Comparison of ENCODE assay signal across 8 cellular contexts in the genomic region with DNA sequence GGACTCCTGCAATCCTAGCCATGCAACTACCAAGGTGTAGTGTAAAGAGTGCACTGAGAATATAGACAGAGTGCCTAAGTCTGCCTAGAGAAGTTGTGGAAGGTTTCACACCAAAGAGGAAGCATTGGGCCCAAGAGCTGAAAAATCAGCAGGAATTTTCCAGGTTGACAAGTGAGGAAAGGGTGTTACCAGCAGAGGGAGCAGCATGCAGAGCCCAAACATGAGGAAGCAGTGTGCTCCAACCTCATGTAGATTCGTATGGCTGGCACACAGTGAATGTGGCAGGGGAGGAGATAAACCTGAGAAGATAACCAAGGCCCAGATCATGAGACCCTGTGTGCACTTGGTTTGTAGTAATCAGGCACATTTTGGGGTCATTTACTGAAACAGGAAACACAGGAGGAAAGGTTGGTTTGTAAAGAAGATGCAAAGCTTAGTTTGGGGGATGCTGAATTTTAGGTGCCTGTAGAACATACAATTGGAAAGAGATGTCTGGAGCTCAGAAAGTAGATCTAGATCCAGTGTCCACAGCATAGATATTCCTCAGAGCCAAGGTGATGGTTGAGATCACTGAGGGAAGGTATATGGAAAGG. TPM values are rescaled to one million over a fixed set of nuclear protein-coding genes. Genes with fewer than 3 reads are reported as not detected.
DNase-seq lines count a peak whose midpoint lies in the region; ATAC-seq and TF ChIP-seq lines count a peak whose summit lies in the region.

No MANE protein-coding gene starts in this region.

- WGBS in right lobe of liver (ENCODE audit: insufficient coverage, low coverage, low lambda C conversion rate, missing lambda C conversion rate) = 0% methylated on average over 1 of the region's 1 CpG
- 5% methylated on average over 1 of the region's 1 CpG for WGBS in suprapubic skin

- H3K27me3 ChIP-seq in right lobe of liver (no peaks in the 10 kb centered on the region), suprapubic skin (no peaks in the 10 kb centered on the region)

- H3K27ac ChIP-seq in coronary artery (no peak overlapping the region), right lobe of liver (peak overlapping the region in 2 of 3 donors; percentile 87 to 88), suprapubic skin (no peak overlapping the region)

- H3K36me3 ChIP-seq in right lobe of liver = peaks cover 0 to 35% (median 12%) of the 10 kb centered on the region in 4 donors
- H3K36me3 ChIP-seq in suprapubic skin = no peaks in the 10 kb centered on the region

- TF ChIP-seq POLR2A in right lobe of liver (IDR thresholded peaks at IDR 0.05) = no peak
- no peak for TF ChIP-seq POLR2A in suprapubic skin (IDR thresholded peaks at IDR 0.05)

- H3K4me1 ChIP-seq in right lobe of liver (peaks cover 0 to 70% (median 11%) of the 10 kb centered on the region in 4 donors), suprapubic skin (no peaks in the 10 kb centered on the region)

- intact Hi-C loops in right lobe of liver (cut with DNase I) = loop anchor here in 1 of 2 donors (5.0 kb wide), 1 partner anchor 47 kb away; the partner anchor contains the start of gene SMPD1

- no peak overlapping the region for H3K27ac Mint-ChIP-seq in T-helper 2 cell treated with Interferon-gamma antibody and Interleukin-4, amounts not matched to agents 5 μg/mL and 100 μg/mL, for 36 hours

- no peak overlapping the region for H3K4me3 Mint-ChIP-seq in T-helper 2 cell treated with Interferon-gamma antibody and Interleukin-4, amounts not matched to agents 5 μg/mL and 100 μg/mL, for 36 hours

- no peaks in the 10 kb centered on the region for H3K36me3 Mint-ChIP-seq in T-helper 2 cell treated with Interferon-gamma antibody and Interleukin-4, amounts not matched to agents 5 μg/mL and 100 μg/mL, for 36 hours (ENCODE audit: low read depth)

- DNase-seq in SIG-M5 treated with dmso at 0.1 percent for 504 hours (lab: John Stamatoyannopoulos, UW; ENCODE audit: unreplicated experiment) (peak; percentile 77), SIG-M5 (lab: John Stamatoyannopoulos, UW) (no peak), NCI-H1092 (lab: John Stamatoyannopoulos, UW) (peak; percentile 32), coronary artery (ENCODE audit: low spot score) (no peak), right lobe of liver (peak in 1 of 3 donors; percentile 33), suprapubic skin (ENCODE audit: low spot score in 2 of 2) (no peak)
- peak; percentile 11 for DNase-seq in T-helper 2 cell treated with Interferon-gamma antibody and Interleukin-4, amounts not matched to agents 5 μg/mL and 100 μg/mL, for 36 hours (ENCODE audit: low spot score)

- TF ChIP-seq EP300 in suprapubic skin (IDR thresholded peaks at IDR 0.05) = no peak

- H3K4me3 ChIP-seq in coronary artery (no peak overlapping the region), right lobe of liver (peak overlapping the region; percentile 62 to 79 (median 74)), suprapubic skin (no peak overlapping the region)

- H3K9me3 ChIP-seq in right lobe of liver (no peaks in the 10 kb centered on the region), suprapubic skin (no peaks in the 10 kb centered on the region)

- ATAC-seq in right lobe of liver (peak in 2 of 4 donors; percentile 6 to 13), HG03139 (IDR thresholded peaks at IDR 0.05; ENCODE audit: unreplicated experiment) (no peak)

- no peaks in the 10 kb centered on the region for H3K27me3 Mint-ChIP-seq in T-helper 2 cell treated with Interferon-gamma antibody and Interleukin-4, amounts not matched to agents 5 μg/mL and 100 μg/mL, for 36 hours (ENCODE audit: low read depth)

- H3K4me1 Mint-ChIP-seq in T-helper 2 cell treated with Interferon-gamma antibody and Interleukin-4, amounts not matched to agents 5 μg/mL and 100 μg/mL, for 36 hours (ENCODE audit: low read depth) = peaks cover 6% of the 10 kb centered on the region

- no peaks in the 10 kb centered on the region for H3K9me3 Mint-ChIP-seq in T-helper 2 cell treated with Interferon-gamma antibody and Interleukin-4, amounts not matched to agents 5 μg/mL and 100 μg/mL, for 36 hours

- TF ChIP-seq CTCF in coronary artery (IDR thresholded peaks at IDR 0.05) = peak; percentile 52
- peak; percentile 51 to 63 (median 61) for TF ChIP-seq CTCF in right lobe of liver (IDR thresholded peaks at IDR 0.05)
- peak; percentile 26 to 56 for TF ChIP-seq CTCF in suprapubic skin (IDR thresholded peaks at IDR 0.05)

RNA-seq across cellular contexts. Expression of gene HPX, which starts 1.7 kb away (rescaled TPM):
- total RNA-seq in right lobe of liver (1,000 to 10,000 TPM; 3,555 to 5,250 (median 4,456) TPM), suprapubic skin (10 to 100 TPM in 1 of 4 donors, 1 to 10 TPM in 2, under 1 TPM in 1; 0.47 to 15.5 (median 1.3) TPM)

RNA-seq across cellular contexts. Expression of gene APBB1, which starts 20.2 kb away (rescaled TPM):
- 1 to 10 TPM; 3.3 to 5.6 (median 3.8) TPM for total RNA-seq in right lobe of liver
- 10 to 100 TPM; 15.8 to 26.2 (median 17.2) TPM for total RNA-seq in suprapubic skin

RNA-seq across cellular contexts. Expression of gene TRIM3, which starts 34.7 kb away (rescaled TPM):
- total RNA-seq in right lobe of liver = 1 to 10 TPM; 5.0 to 8.9 (median 6.7) TPM
- total RNA-seq in suprapubic skin = 10 to 100 TPM; 20.0 to 40.2 (median 32.2) TPM

RNA-seq across cellular contexts. Expression of gene ARFIP2, which starts 42.1 kb away (rescaled TPM):
- 10 to 100 TPM; 14.6 to 33.3 (median 23.1) TPM for total RNA-seq in right lobe of liver
- total RNA-seq in suprapubic skin = 10 to 100 TPM; 66.3 to 87.5 (median 83.4) TPM

RNA-seq across cellular contexts. Expression of gene TIMM10B, which starts 42.2 kb away (rescaled TPM):
- total RNA-seq in right lobe of liver (10 to 100 TPM; 10.3 to 33.9 (median 14.1) TPM), suprapubic skin (10 to 100 TPM; 23.0 to 54.6 (median 32.0) TPM)

Comparison
In these comparisons a context has a peak if more than half of its experiments do, and no peak if none do; other contexts are left out.
1. DNase-seq: peak in SIG-M5 treated with dmso at 0.1 percent for 504 hours (single experiment), NCI-H1092 (single experiment) and T-helper 2 cell treated with Interferon-gamma antibody and Interleukin-4, amounts not matched to agents 5 μg/mL and 100 μg/mL, for 36 hours (single experiment); none in SIG-M5 (single experiment), coronary artery (single experiment) and suprapubic skin (0 of 2).
2. H3K27ac ChIP-seq: peak in right lobe of liver (2 of 3); none in coronary artery (0 of 2) and suprapubic skin (single experiment).
3. H3K4me3 ChIP-seq: peak in right lobe of liver (3 of 3); none in coronary artery (single experiment) and suprapubic skin (single experiment).
4. RNA of gene HPX, which starts 1.7 kb away (total RNA-seq): 3,555 to 5,250 TPM in right lobe of liver; 0.47 to 15.5 TPM in suprapubic skin; every median in the first group is over 100 times any median in the second.
5. Peak in every context shown above with its lines, with median percentiles within 50 percentile points of each other: CTCF ChIP-seq.